In genomic region chr2:56197816-56198215, GRCh38 we compare ENCODE assay signal across 8 cellular contexts. TPM values are rescaled to one million over a fixed set of nuclear protein-coding genes. Genes with fewer than 3 reads are reported as not detected.
"Had no signal": no experiment of that assay in that cellular context is flagged by ENCODE, and none has a peak within 500 bp of the region (broad histone marks: within the 10 kb centered on the region; RNA-seq: fewer than 3 reads in every experiment).

No MANE protein-coding gene starts in this region.

- H3K9me3 Mint-ChIP-seq: GM23338, H9 had no signal

- H3K4me3 ChIP-seq: GM23338, K562 had no signal

- ATAC-seq: GM23338, K562 had no signal

- FAIRE-seq: H1, H54, HTR-8/SVneo, K562 had no signal

- H3K4me2 ChIP-seq: GM23338 had no signal

- H3K27ac Mint-ChIP-seq: GM23338, H9 had no signal

- H2AFZ ChIP-seq: GM23338 had no signal

- H3K4me3 Mint-ChIP-seq: GM23338, H9 had no signal

- DNase-seq: H9, HCEC 1CT, IMR-90 had no signal

- H3K4me1 Mint-ChIP-seq: H9 had no signal

RNA-seq across cellular contexts. Expression of gene CCDC85A, which starts 14.0 kb away (rescaled TPM):
- total RNA-seq: H1 had no signal
